In genomic region chr6:34888441-34888820, GRCh38 we compare ENCODE assay signal across 8 cellular contexts. TPM values are rescaled to one million over a fixed set of nuclear protein-coding genes. Genes with fewer than 3 reads are reported as not detected.
DNase-seq lines count a peak whose midpoint lies in the region; ATAC-seq, FAIRE-seq and TF ChIP-seq lines count a peak whose summit lies in the region.

No MANE protein-coding gene starts in this region.

- TF ChIP-seq CTCF in 22Rv1 (IDR thresholded peaks at IDR 0.05) = no peak
- no peak for TF ChIP-seq CTCF in HEK293 (tag by site-specific recombination; IDR thresholded peaks at IDR 0.05)
- TF ChIP-seq CTCF in brain microvascular endothelial cell (IDR thresholded peaks at IDR 0.05; ENCODE audit: low read depth, low read length, missing control alignments) = no peak

- DNase-seq in brain microvascular endothelial cell = no peak
- no peak for DNase-seq in urothelium cell line (ENCODE audit: low spot score)
- no peak for DNase-seq in glomerular visceral epithelial cell (ENCODE audit: extremely low spot score)
- DNase-seq in SW480 (ENCODE audit: low spot score) = no peak

- FAIRE-seq in urothelium cell line (lab: Jason Lieb, UNC) = no peak

- CTCF ChIA-PET in HEK293 (lab: Yijun Ruan, JAX) = interaction anchor here (0.6 to 1.9 kb wide), 9 partner anchors 8 to 328 kb away, joined by 3 to 6 read pairs (median 3); partner anchors contain the start of gene BLTP3A

- POLR2A ChIA-PET in HEK293 (lab: Yijun Ruan, JAX) = interaction anchor here (0.7 to 2.9 kb wide), 17 partner anchors 9 to 371 kb away, joined by 3 to 25 read pairs (median 6); partner anchors contain the start of genes BLTP3A, ILRUN, SNRPC and ZNF76

- H3K27me3 ChIP-seq in brain microvascular endothelial cell (replicated peaks) = no peaks in the 10 kb centered on the region

- H3K36me3 ChIP-seq in HEK293 (ENCODE audit: control insufficient read depth in 2 of 2, insufficient read depth in 1 of 2, low read length in 2 of 2) (peaks cover 6 to 12% of the 10 kb centered on the region in 2 experiments; a peak in 2 of 3 replicates), brain microvascular endothelial cell (replicated peaks) (no peaks in the 10 kb centered on the region), mesodermal cell (ENCODE audit: control insufficient read depth, insufficient read depth, low read length) (peaks cover 7% of the 10 kb centered on the region)

- 0 to 4% methylated on average over 4 to 5 of the region's 7 CpGs for WGBS in mesodermal cell (ENCODE audit: insufficient coverage in 2 of 2), 2 experiments

- in situ Hi-C loops in brain microvascular endothelial cell (cut with HindIII; ENCODE audit: low pct_ligation_motif_present, low sequenced_read_pairs) = no loop called here

- no peak for ATAC-seq in activated CD4-positive, CD25-positive, alpha-beta regulatory T cell treated with anti-CD3 and anti-CD28 coated beads, Interleukin-2, amount 50 U/mL, for 24 hours

- H3K27ac ChIP-seq in 22Rv1 (peak overlapping the region; percentile 89), HEK293 (ENCODE audit: extremely low read depth, low read depth, low read length) (peak overlapping the region; percentile 78), brain microvascular endothelial cell (peak overlapping the region; percentile 49), mesodermal cell (ENCODE audit: low read depth, low read length, severe bottlenecking) (peak overlapping the region; percentile 90)

- no peaks in the 10 kb centered on the region for H3K9me3 ChIP-seq in HEK293 (ENCODE audit: control insufficient read depth, insufficient read depth, low read depth, low read length)
- no peaks in the 10 kb centered on the region for H3K9me3 ChIP-seq in mesodermal cell (ENCODE audit: control insufficient read depth, low read length)

- H3K4me1 ChIP-seq in HEK293 (ENCODE audit: control insufficient read depth, insufficient read depth, low read length) = peaks cover 2% of the 10 kb centered on the region; the same call in 1 of the 2 replicates
- H3K4me1 ChIP-seq in mesodermal cell (ENCODE audit: control insufficient read depth, insufficient read depth, low read length, poor library complexity, severe bottlenecking) = no peaks in the 10 kb centered on the region

- peak overlapping the region; percentile 73 for H3K4me3 ChIP-seq in HEK293 (ENCODE audit: low read depth, low read length)
- H3K4me3 ChIP-seq in brain microvascular endothelial cell (ENCODE audit: low read depth, low read length) = peak overlapping the region; percentile 95
- H3K4me3 ChIP-seq in mesodermal cell (ENCODE audit: extremely low read depth, insufficient read depth, low read length, poor library complexity, severe bottlenecking) = peak overlapping the region; percentile 94

TF ChIP-seq in HEK293, 187 proteins besides CTCF, POLR2A, EP300 and RAD21:
- no peak for TF ChIP-seq ZBTB10 (tag by site-specific recombination; IDR thresholded peaks at IDR 0.05)
- TF ChIP-seq ZNF571 (tag by site-specific recombination; IDR thresholded peaks at IDR 0.05) = no peak
- TF ChIP-seq ZNF837 (tag by site-specific recombination; IDR thresholded peaks at IDR 0.05) = no peak
- TF ChIP-seq ZNF521 (tag by site-specific recombination; IDR thresholded peaks at IDR 0.05) = no peak
- no peak for TF ChIP-seq SALL2 (tag by site-specific recombination; IDR thresholded peaks at IDR 0.05; ENCODE audit: borderline replicate concordance)
- no peak for TF ChIP-seq INSM2 (tag by site-specific recombination; IDR thresholded peaks at IDR 0.05)
- no peak for TF ChIP-seq ZNF791 (tag by site-specific recombination; IDR thresholded peaks at IDR 0.05)

RNA-seq across cellular contexts. Expression of gene TAF11, which starts 0.6 kb away (rescaled TPM):
- polyA plus RNA-seq in mesodermal cell (2013, experiment 1 of 2) = 41.3 TPM
- polyA plus RNA-seq in mesodermal cell (2013, experiment 2 of 2) = 38.1 TPM

RNA-seq across cellular contexts. Expression of gene ANKS1A, which starts 0.6 kb away (rescaled TPM):
- 21.0 TPM for polyA plus RNA-seq in mesodermal cell (2013, experiment 1 of 2)
- 19.2 TPM for polyA plus RNA-seq in mesodermal cell (2013, experiment 2 of 2)
